Comparison of ENCODE assay signal across 8 cellular contexts in the genomic region with DNA sequence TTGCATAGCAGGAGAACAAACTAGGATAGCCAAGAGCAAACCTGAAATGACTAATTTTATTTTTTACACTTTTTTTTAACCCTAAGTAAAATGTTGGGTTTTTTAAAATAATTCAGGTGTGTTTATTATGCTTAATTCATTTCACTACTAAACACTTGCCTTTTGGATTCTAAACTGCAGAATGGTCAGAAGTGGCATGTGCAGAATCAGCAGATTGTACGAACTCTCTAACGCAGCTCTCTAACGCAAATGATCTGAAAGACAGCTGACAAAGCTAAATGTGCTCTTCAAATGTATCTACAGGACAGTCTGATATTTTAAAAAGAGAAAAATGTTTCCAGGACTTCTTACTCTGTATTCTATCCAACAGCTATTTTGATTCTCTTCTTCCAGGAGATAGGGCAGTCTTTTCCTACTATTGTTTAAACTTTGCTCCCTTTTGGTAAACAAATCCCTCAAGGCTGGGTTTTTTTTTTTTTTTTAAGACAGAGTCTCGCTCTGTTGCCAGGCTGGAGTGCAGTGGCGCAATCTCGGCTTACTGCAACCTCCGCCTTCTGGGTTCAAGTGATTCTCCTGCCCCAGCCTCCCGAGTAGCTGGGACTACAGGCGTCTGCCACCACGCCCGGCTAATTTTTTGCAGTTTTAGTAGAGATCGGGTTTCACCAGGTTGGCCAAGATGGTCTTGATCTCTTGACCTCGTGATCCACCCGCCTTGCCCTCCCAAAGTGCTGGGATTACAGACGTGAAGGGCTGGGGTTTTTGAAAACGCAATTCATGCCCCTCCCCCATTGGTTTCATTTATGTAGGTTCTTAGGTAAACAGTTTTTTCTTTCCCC. TPM values are rescaled to one million over a fixed set of nuclear protein-coding genes. Genes with fewer than 3 reads are reported as not detected.
DNase-seq lines count a peak whose midpoint lies in the region; ATAC-seq and TF ChIP-seq lines count a peak whose summit lies in the region.

No MANE protein-coding gene starts in this region.

- DNase-seq in GM23338 (ENCODE audit: low spot score) (peak; percentile 58), fibroblast of villous mesenchyme (ENCODE audit: low read depth) (peak; percentile 36), retinal pigment epithelial cell (ENCODE audit: low read depth) (no peak), SHP77 treated with DMSO at 0.1 percent for 48 hours (lab: John Stamatoyannopoulos, UW) (no peak), retina (no peak)

- H3K27ac ChIP-seq in GM23338 (ENCODE audit: low read depth): peak overlapping the region; percentile 91; the same call in 1 of the 2 replicates

- no peaks in the 10 kb centered on the region for H3K36me3 ChIP-seq in GM23338 (ENCODE audit: insufficient read depth)

- peak overlapping the region; percentile 71 for H3K4me2 ChIP-seq in GM23338

- H3K27ac Mint-ChIP-seq in GM23338: peak overlapping the region; percentile 83; the same call in 1 of the 2 replicates

- H3K4me1 ChIP-seq in GM23338 (ENCODE audit: insufficient read depth): peaks cover 35% of the 10 kb centered on the region

- H3K27me3 Mint-ChIP-seq in GM23338 (ENCODE audit: insufficient read depth, low read depth, poor library complexity): peaks cover 8% of the 10 kb centered on the region

- no peaks in the 10 kb centered on the region for H3F3A ChIP-seq in GM23338 (replicated peaks; ENCODE audit: low read depth)

- H4K20me1 ChIP-seq in GM23338 (replicated peaks; ENCODE audit: insufficient read depth): 0 out of 2 replicates have a peak, but pooled peaks cover 7% of the 10 kb centered on the region

- no peaks in the 10 kb centered on the region for H3K9me2 ChIP-seq in GM23338 (ENCODE audit: insufficient read depth)

- H3K79me2 ChIP-seq in GM23338 (replicated peaks; ENCODE audit: insufficient read depth): peaks cover 14% of the 10 kb centered on the region

- H3K27me3 ChIP-seq in GM23338 (ENCODE audit: insufficient read depth): peaks cover 5% of the 10 kb centered on the region; the same call in 1 of the 2 replicates

- ATAC-seq in GM23338 (no peak), GM19395 (IDR thresholded peaks at IDR 0.05; ENCODE audit: unreplicated experiment) (no peak), GM18868 (IDR thresholded peaks at IDR 0.05; ENCODE audit: unreplicated experiment) (no peak)

- H3K4me3 ChIP-seq in GM23338: peak overlapping the region; percentile 68
- H3K4me3 ChIP-seq in WI38 (ENCODE audit: low read depth, low read length): peak overlapping the region; percentile 85
- peak overlapping the region; percentile 90 for H3K4me3 ChIP-seq in fibroblast of villous mesenchyme (ENCODE audit: low read depth, low read length)
- peak overlapping the region; percentile 87 for H3K4me3 ChIP-seq in retinal pigment epithelial cell (ENCODE audit: low read length)

- peak overlapping the region; percentile 94 for H3K4me3 Mint-ChIP-seq in GM23338

- no peaks in the 10 kb centered on the region; the same call in 2 of the 3 replicates for H3K36me3 Mint-ChIP-seq in GM23338 (ENCODE audit: low read depth)

- TF ChIP-seq CTCF in GM23338 (conservative IDR thresholded peaks at IDR 0.05; ENCODE audit: low read depth in 2 of 2) (no peak), WI38 (IDR thresholded peaks at IDR 0.05; ENCODE audit: low read depth, low read length) (no peak), fibroblast of villous mesenchyme (IDR thresholded peaks at IDR 0.05; ENCODE audit: insufficient read depth, low read depth, low read length) (no peak), retinal pigment epithelial cell (conservative IDR thresholded peaks at IDR 0.05; ENCODE audit: low read depth, low read length) (no peak)

- H3K4me1 Mint-ChIP-seq in GM23338: peaks cover 38% of the 10 kb centered on the region

- H2AFZ ChIP-seq in GM23338: no peak overlapping the region

- no peaks in the 10 kb centered on the region; the same call in 2 of the 3 replicates for H3K9me3 Mint-ChIP-seq in GM23338

TF ChIP-seq in GM23338, 12 proteins besides CTCF, POLR2A, EP300 and RAD21 (continues in another document):
- TF ChIP-seq, protein P1, sequence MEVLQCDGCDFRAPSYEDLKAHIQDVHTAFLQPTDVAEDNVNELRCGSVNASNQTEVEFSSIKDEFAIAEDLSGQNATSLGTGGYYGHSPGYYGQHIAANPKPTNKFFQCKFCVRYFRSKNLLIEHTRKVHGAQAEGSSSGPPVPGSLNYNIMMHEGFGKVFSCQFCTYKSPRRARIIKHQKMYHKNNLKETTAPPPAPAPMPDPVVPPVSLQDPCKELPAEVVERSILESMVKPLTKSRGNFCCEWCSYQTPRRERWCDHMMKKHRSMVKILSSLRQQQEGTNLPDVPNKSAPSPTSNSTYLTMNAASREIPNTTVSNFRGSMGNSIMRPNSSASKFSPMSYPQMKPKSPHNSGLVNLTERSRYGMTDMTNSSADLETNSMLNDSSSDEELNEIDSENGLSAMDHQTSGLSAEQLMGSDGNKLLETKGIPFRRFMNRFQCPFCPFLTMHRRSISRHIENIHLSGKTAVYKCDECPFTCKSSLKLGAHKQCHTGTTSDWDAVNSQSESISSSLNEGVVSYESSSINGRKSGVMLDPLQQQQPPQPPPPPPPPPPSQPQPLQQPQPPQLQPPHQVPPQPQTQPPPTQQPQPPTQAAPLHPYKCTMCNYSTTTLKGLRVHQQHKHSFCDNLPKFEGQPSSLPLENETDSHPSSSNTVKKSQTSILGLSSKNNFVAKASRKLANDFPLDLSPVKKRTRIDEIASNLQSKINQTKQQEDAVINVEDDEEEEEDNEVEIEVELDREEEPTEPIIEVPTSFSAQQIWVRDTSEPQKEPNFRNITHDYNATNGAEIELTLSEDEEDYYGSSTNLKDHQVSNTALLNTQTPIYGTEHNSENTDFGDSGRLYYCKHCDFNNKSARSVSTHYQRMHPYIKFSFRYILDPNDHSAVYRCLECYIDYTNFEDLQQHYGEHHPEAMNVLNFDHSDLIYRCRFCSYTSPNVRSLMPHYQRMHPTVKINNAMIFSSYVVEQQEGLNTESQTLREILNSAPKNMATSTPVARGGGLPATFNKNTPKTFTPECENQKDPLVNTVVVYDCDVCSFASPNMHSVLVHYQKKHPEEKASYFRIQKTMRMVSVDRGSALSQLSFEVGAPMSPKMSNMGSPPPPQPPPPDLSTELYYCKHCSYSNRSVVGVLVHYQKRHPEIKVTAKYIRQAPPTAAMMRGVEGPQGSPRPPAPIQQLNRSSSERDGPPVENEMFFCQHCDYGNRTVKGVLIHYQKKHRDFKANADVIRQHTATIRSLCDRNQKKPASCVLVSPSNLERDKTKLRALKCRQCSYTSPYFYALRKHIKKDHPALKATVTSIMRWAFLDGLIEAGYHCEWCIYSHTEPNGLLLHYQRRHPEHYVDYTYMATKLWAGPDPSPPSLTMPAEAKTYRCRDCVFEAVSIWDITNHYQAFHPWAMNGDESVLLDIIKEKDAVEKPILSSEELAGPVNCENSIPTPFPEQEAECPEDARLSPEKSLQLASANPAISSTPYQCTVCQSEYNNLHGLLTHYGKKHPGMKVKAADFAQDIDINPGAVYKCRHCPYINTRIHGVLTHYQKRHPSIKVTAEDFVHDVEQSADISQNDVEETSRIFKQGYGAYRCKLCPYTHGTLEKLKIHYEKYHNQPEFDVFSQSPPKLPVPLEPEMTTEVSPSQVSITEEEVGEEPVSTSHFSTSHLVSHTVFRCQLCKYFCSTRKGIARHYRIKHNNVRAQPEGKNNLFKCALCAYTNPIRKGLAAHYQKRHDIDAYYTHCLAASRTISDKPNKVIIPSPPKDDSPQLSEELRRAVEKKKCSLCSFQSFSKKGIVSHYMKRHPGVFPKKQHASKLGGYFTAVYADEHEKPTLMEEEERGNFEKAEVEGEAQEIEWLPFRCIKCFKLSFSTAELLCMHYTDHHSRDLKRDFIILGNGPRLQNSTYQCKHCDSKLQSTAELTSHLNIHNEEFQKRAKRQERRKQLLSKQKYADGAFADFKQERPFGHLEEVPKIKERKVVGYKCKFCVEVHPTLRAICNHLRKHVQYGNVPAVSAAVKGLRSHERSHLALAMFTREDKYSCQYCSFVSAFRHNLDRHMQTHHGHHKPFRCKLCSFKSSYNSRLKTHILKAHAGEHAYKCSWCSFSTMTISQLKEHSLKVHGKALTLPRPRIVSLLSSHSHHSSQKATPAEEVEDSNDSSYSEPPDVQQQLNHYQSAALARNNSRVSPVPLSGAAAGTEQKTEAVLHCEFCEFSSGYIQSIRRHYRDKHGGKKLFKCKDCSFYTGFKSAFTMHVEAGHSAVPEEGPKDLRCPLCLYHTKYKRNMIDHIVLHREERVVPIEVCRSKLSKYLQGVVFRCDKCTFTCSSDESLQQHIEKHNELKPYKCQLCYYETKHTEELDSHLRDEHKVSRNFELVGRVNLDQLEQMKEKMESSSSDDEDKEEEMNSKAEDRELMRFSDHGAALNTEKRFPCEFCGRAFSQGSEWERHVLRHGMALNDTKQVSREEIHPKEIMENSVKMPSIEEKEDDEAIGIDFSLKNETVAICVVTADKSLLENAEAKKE (CRISPR knock-in tag; IDR thresholded peaks at IDR 0.05): no peak

RNA-seq across cellular contexts. Expression of a gene that starts 1.3 kb away (rescaled TPM):
- total RNA-seq in GM23338 (2014; rRNA removed; shearing (Covaris generic)): 6.2 and 9.6 TPM in 2 replicates
- 12.5 and 15.8 TPM in 2 replicates for polyA plus RNA-seq in GM23338 (2016; fragmentation: Nextera tagmentation; extraction: Ambion mirVana)
- 8.6 and 11.9 TPM in 2 replicates for total RNA-seq in fibroblast of villous mesenchyme

RNA-seq across cellular contexts. Expression of a gene that starts 1.7 kb away (rescaled TPM):
- total RNA-seq in GM23338 (2014; rRNA removed; shearing (Covaris generic)): 15.6 and 22.8 TPM in 2 replicates
- polyA plus RNA-seq in GM23338 (2016; fragmentation: Nextera tagmentation; extraction: Ambion mirVana): 20.9 and 24.0 TPM in 2 replicates
- total RNA-seq in fibroblast of villous mesenchyme: 30.6 and 31.1 TPM in 2 replicates

RNA-seq across cellular contexts. Expression of a gene that starts 58.6 kb away (rescaled TPM):
- 54.5 and 64.0 TPM in 2 replicates for total RNA-seq in GM23338 (2014; rRNA removed; shearing (Covaris generic))
- polyA plus RNA-seq in GM23338 (2016; fragmentation: Nextera tagmentation; extraction: Ambion mirVana): 22.6 and 26.9 TPM in 2 replicates
- 26.4 and 42.7 TPM in 2 replicates for total RNA-seq in fibroblast of villous mesenchyme

Comparison
In these comparisons a context has a peak if more than half of its experiments do, and no peak if none do; other contexts are left out.
1. DNase-seq: peak in GM23338 (single experiment) and fibroblast of villous mesenchyme (single experiment); none in retinal pigment epithelial cell (single experiment), SHP77 treated with DMSO at 0.1 percent for 48 hours (single experiment) and retina (single experiment).
2. Peak in every context shown above with its lines, with median percentiles within 50 percentile points of each other: H3K4me3 ChIP-seq.